8 cellular contexts compared by ENCODE assay signal in genomic region chr9:123401879-123402513, GRCh38. TPM values are rescaled to one million over a fixed set of nuclear protein-coding genes. Genes with fewer than 3 reads are reported as not detected.
DNase-seq lines count a peak whose midpoint lies in the region; ATAC-seq, FAIRE-seq and TF ChIP-seq lines count a peak whose summit lies in the region.

No MANE protein-coding gene starts in this region.

- ATAC-seq in GM19397 (IDR thresholded peaks at IDR 0.05; ENCODE audit: unreplicated experiment) (no peak), GM18861 (IDR thresholded peaks at IDR 0.05; ENCODE audit: unreplicated experiment) (no peak)

- FAIRE-seq in RCC 7860 (lab: Jason Lieb, UNC) = no peak

- H3K27ac ChIP-seq in HL-60 (replicated peaks) = no peak overlapping the region
- H3K27ac ChIP-seq in neural cell (ENCODE audit: low read length) = no peak overlapping the region

- no peak overlapping the region for H3K9ac ChIP-seq in neural cell (ENCODE audit: low read length)

- no peaks in the 10 kb centered on the region for H3K9me2 ChIP-seq in neural cell (ENCODE audit: insufficient read depth, low read length)

- peak; percentile 64 for DNase-seq in Daoy (ENCODE audit: low read depth)
- DNase-seq in HL-60 (ENCODE audit: low read depth in 1 of 2, low spot score in 1 of 2) = peak in 1 of 2 experiments; percentile 31
- DNase-seq in RCC 7860 (ENCODE audit: low spot score) = peak; percentile 28
- DNase-seq in epithelial cell of proximal tubule (ENCODE audit: low read depth) = no peak
- no peak for DNase-seq in NCI-H2029 (lab: John Stamatoyannopoulos, UW)

- no peaks in the 10 kb centered on the region for H3K36me3 ChIP-seq in neural cell (ENCODE audit: insufficient read depth, low read length)

- TF ChIP-seq EP300 in neural cell (conservative IDR thresholded peaks at IDR 0.05; ENCODE audit: poor library complexity, severe bottlenecking) = no peak

- no peak overlapping the region for H3K4me2 ChIP-seq in neural cell (ENCODE audit: low read length)

- no peaks in the 10 kb centered on the region for H3K9me3 ChIP-seq in neural cell (ENCODE audit: low read length)

- H3K79me2 ChIP-seq in neural cell (replicated peaks; ENCODE audit: insufficient read depth, low read length) = no peaks in the 10 kb centered on the region

- H3K27me3 ChIP-seq in HL-60 (ENCODE audit: insufficient read depth, poor library complexity, severe bottlenecking) (no peaks in the 10 kb centered on the region), neural cell (ENCODE audit: insufficient read depth, low read depth, low read length) (no peaks in the 10 kb centered on the region)

- no peaks in the 10 kb centered on the region for H4K20me1 ChIP-seq in neural cell (ENCODE audit: insufficient read depth)

- H3F3A ChIP-seq in neural cell (ENCODE audit: insufficient read depth, low read length, poor library complexity, severe bottlenecking) = no peaks in the 10 kb centered on the region

- H3K4me3 ChIP-seq in HL-60 (replicated peaks; ENCODE audit: insufficient read depth, low read length) (no peak overlapping the region), epithelial cell of proximal tubule (ENCODE audit: low read depth, low read length) (no peak overlapping the region), neural cell (ENCODE audit: low read length) (no peak overlapping the region)

- TF ChIP-seq CTCF in HL-60 (IDR thresholded peaks at IDR 0.05; ENCODE audit: insufficient read depth, low read length) (peak; percentile 56), epithelial cell of proximal tubule (conservative IDR thresholded peaks at IDR 0.05; ENCODE audit: low read depth, low read length) (peak; percentile 82), neural cell (IDR thresholded peaks at IDR 0.05; ENCODE audit: poor library complexity, severe bottlenecking) (peak; percentile 95)

- no peak overlapping the region for H2AFZ ChIP-seq in neural cell (ENCODE audit: low read depth, low read length)

- peak; percentile 96 for TF ChIP-seq RAD21 in neural cell (conservative IDR thresholded peaks at IDR 0.05)

TF ChIP-seq in neural cell, 6 proteins besides CTCF, POLR2A, EP300 and RAD21:
- TF ChIP-seq SMC3 (conservative IDR thresholded peaks at IDR 0.05; ENCODE audit: poor library complexity) (peak; percentile 92), TAF1 (IDR thresholded peaks at IDR 0.05; ENCODE audit: low read depth) (no peak)

RNA-seq across cellular contexts. Expression of gene CRB2, which starts 46.0 kb away (rescaled TPM):
- 0.11 TPM in 1 of 2 replicates, not detected in the other for total RNA-seq in Daoy (2014; rRNA removed; shearing (Covaris generic))
- 0.14 and 0.35 TPM in 2 replicates for total RNA-seq in epithelial cell of proximal tubule
- polyA plus RNA-seq in neural cell = 0.32 and 0.70 TPM in 2 replicates
- polyA minus RNA-seq in neural cell = 1.2 and 1.3 TPM in 2 replicates

Comparison
In these comparisons a context has a peak if more than half of its experiments do, and no peak if none do; other contexts are left out.
1. DNase-seq: peak in Daoy (single experiment) and RCC 7860 (single experiment); none in epithelial cell of proximal tubule (single experiment) and NCI-H2029 (single experiment).
2. Peak in every context shown above with its lines, with median percentiles within 50 percentile points of each other: CTCF ChIP-seq.